In genomic region chr5:110414360-110414759, GRCh38 we compare ENCODE assay signal across 8 cellular contexts.
DNase-seq lines count a peak whose midpoint lies in the region; ATAC-seq and TF ChIP-seq lines count a peak whose summit lies in the region.

No MANE protein-coding gene starts in this region.

- no peaks in the 10 kb centered on the region for H3K79me2 ChIP-seq in DOHH2 (ENCODE audit: control insufficient read depth, low read length)

- H3F3A ChIP-seq in DOHH2 (ENCODE audit: control insufficient read depth, insufficient read depth) = no peaks in the 10 kb centered on the region

- H3K4me1 ChIP-seq in DOHH2 (ENCODE audit: control insufficient read depth, low read length) = no peaks in the 10 kb centered on the region

- no peak overlapping the region for H3K4me3 ChIP-seq in DOHH2 (ENCODE audit: low read length)
- no peak overlapping the region for H3K4me3 ChIP-seq in WERI-Rb-1 (ENCODE audit: low read depth, low read length)

- TF ChIP-seq CTCF in DOHH2 (IDR thresholded peaks at IDR 0.05; ENCODE audit: low read depth, low read length, poor library complexity, severe bottlenecking) = peak; percentile 23
- 0 out of 2 replicates have a peak, but pooled peaks have one; percentile 10 for TF ChIP-seq CTCF in WERI-Rb-1 (IDR thresholded peaks at IDR 0.05; ENCODE audit: low read depth, low read length)

- peak; percentile 11 for DNase-seq in H4 (ENCODE audit: low spot score)
- no peak for DNase-seq in WERI-Rb-1
- DNase-seq in medulla oblongata (ENCODE audit: extremely low spot score) = peak; percentile 12
- DNase-seq in stimulated activated CD4-positive, alpha-beta T cell treated with anti-CD3 and anti-CD28 coated beads, Interleukin-1b, Interleukin-23, amount 100 ng/mL, for 48 hours = no peak
- DNase-seq in NCI-H345 (lab: John Stamatoyannopoulos, UW) = no peak

- no peaks in the 10 kb centered on the region for H3K27me3 ChIP-seq in DOHH2 (ENCODE audit: control insufficient read depth, low read length)
- H3K27me3 ChIP-seq in WERI-Rb-1 (ENCODE audit: insufficient read depth, low read depth, severe bottlenecking) = no peaks in the 10 kb centered on the region

- H3K36me3 ChIP-seq in DOHH2 (ENCODE audit: control insufficient read depth, low read length) (no peaks in the 10 kb centered on the region), WERI-Rb-1 (no peaks in the 10 kb centered on the region)

- H3K9me3 ChIP-seq in DOHH2 (ENCODE audit: control insufficient read depth, insufficient read depth, low read length) (no peaks in the 10 kb centered on the region), WERI-Rb-1 (ENCODE audit: severe bottlenecking) (no peaks in the 10 kb centered on the region)

- H3K27ac ChIP-seq in DOHH2 (ENCODE audit: low read depth, low read length) (no peak overlapping the region), WERI-Rb-1 (no peak overlapping the region)

- H3K4me2 ChIP-seq in DOHH2 (ENCODE audit: low read length) = no peak overlapping the region

- ATAC-seq in HG03097 (IDR thresholded peaks at IDR 0.05; ENCODE audit: low FRiP score, unreplicated experiment) = no peak
- ATAC-seq in HG02973 (IDR thresholded peaks at IDR 0.05; ENCODE audit: unreplicated experiment) = no peak

- no peaks in the 10 kb centered on the region for H4K20me1 ChIP-seq in DOHH2 (ENCODE audit: control insufficient read depth, insufficient read depth, low read depth, low read length)

- H3K9me2 ChIP-seq in DOHH2 (replicated peaks; ENCODE audit: control insufficient read depth, low read length) = no peaks in the 10 kb centered on the region

Comparison
In these comparisons a context has a peak if more than half of its experiments do, and no peak if none do; other contexts are left out.
1. DNase-seq: peak in H4 (single experiment) and medulla oblongata (single experiment); none in WERI-Rb-1 (single experiment), stimulated activated CD4-positive, alpha-beta T cell treated with anti-CD3 and anti-CD28 coated beads, Interleukin-1b, Interleukin-23, amount 100 ng/mL, for 48 hours (single experiment) and NCI-H345 (single experiment).